ENCODE assay signal across 16 cellular contexts in the genomic region with DNA sequence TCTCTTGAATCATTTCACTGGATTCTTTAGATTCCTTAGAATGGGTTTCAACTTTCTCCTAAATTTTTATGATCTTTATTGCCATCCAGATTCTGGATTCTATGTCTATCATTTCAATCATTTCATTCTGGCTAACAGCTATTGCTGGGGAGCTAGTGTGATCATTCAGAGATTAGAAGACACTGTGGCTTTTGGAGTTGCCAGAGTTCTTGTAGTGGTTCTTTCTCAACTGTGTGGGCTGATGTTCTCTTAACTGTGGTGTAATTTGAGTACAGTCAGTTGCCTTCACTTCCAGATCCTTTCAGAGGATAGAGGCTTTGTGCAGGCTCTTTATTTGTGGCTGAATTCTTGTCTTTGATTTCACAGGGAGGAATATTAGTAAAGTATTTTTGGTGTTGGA. TPM values are rescaled to one million over a fixed set of nuclear protein-coding genes. Genes with fewer than 3 reads are reported as not detected.
"Had no signal": no experiment of that assay in that cellular context is flagged by ENCODE, and none has a peak within 500 bp of the region (broad histone marks: within the 10 kb centered on the region; RNA-seq: fewer than 3 reads in every experiment).

No MANE protein-coding gene starts in this region.

- H3K27ac ChIP-seq: body of pancreas, left lung, thyroid gland, VCaP had no signal

- DNase-seq: activated CD4-positive, alpha-beta T cell treated with anti-CD3 and anti-CD28 coated beads, Interleukin-2, amount 50 U/mL, for 48 hours; activated naive CD4-positive, alpha-beta T cell treated with anti-CD3 and anti-CD28 coated beads, Interleukin-2, amount 10 ng/mL, durations not matched to agents 7 days and 5 days; body of pancreas; cortex of kidney; effector memory CD4-positive, alpha-beta T cell; left lung; mammary epithelial cell; naive thymus-derived CD8-positive, alpha-beta T cell; retina; stimulated activated CD4-positive, alpha-beta T cell treated with anti-CD3 and anti-CD28 coated beads, Interleukin-2, amount 100 ng/mL, for 48 hours; T-helper 1 cell; T1000; thyroid gland had no signal

- H3K27me3 ChIP-seq: body of pancreas, left lung, thyroid gland had no signal

- H3K4me1 ChIP-seq: body of pancreas, left lung, thyroid gland had no signal

- H3K9me3 ChIP-seq: body of pancreas, left lung, thyroid gland had no signal

- H3K36me3 ChIP-seq: left lung, thyroid gland had no signal

- H3K4me3 ChIP-seq: body of pancreas, left lung, thyroid gland had no signal

RNA-seq across cellular contexts. Expression of a gene that starts 12.1 kb away (rescaled TPM):
- polyA plus RNA-seq: adipose tissue; keratinocyte; mammary epithelial cell; naive thymus-derived CD8-positive, alpha-beta T cell had no signal

RNA-seq across cellular contexts. Expression of a gene that starts 18.2 kb away (rescaled TPM):
- polyA plus RNA-seq: adipose tissue; keratinocyte; mammary epithelial cell; naive thymus-derived CD8-positive, alpha-beta T cell had no signal

RNA-seq across cellular contexts. Expression of a gene that starts 46.7 kb away (rescaled TPM):
- polyA plus RNA-seq: keratinocyte; mammary epithelial cell; naive thymus-derived CD8-positive, alpha-beta T cell had no signal

RNA-seq across cellular contexts. Expression of a gene that starts 50.7 kb away (rescaled TPM):
- polyA plus RNA-seq: adipose tissue; keratinocyte; mammary epithelial cell; naive thymus-derived CD8-positive, alpha-beta T cell had no signal
